Comparison of ENCODE assay signal across 14 cellular contexts in the genomic region with DNA sequence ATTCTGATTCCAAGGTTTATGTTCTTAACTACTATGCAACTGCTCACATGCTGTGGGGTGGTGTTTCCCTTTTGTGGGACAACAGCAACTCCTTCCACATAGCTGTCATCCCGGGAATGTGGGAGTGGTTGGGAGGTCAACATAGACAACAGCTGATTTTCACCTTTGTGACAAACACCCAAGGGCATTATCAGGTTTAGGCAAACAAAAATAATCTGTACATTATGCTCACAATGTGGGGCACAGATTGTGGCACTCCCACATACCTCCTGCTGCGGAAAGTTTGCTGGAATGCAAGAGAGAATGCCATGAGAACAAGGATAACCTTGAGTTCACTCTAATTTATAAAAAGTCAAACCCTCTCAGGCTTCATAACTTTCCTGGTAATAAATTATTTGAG.
"Had no signal": no experiment of that assay in that cellular context is flagged by ENCODE, and none has a peak within 500 bp of the region (broad histone marks: within the 10 kb centered on the region; RNA-seq: fewer than 3 reads in every experiment).

No MANE protein-coding gene starts in this region.

- H3K9me3 ChIP-seq: esophagus squamous epithelium, gastroesophageal sphincter, ovary, tibial artery had no signal

- H3K4me3 ChIP-seq: esophagus squamous epithelium, gastroesophageal sphincter, ovary, tibial artery had no signal

- H3K27me3 ChIP-seq: esophagus squamous epithelium, gastroesophageal sphincter, ovary, tibial artery had no signal

- H3K4me1 ChIP-seq: esophagus squamous epithelium, gastroesophageal sphincter, tibial artery had no signal

- H3K36me3 ChIP-seq: esophagus squamous epithelium, gastroesophageal sphincter, ovary, tibial artery had no signal

- H3K27ac ChIP-seq: esophagus squamous epithelium, gastroesophageal sphincter, ovary, tibial artery had no signal

- DNase-seq: effector memory CD8-positive, alpha-beta T cell; esophagus squamous epithelium; foreskin fibroblast; glutamatergic neuron; kidney; left cardiac atrium; naive thymus-derived CD8-positive, alpha-beta T cell; ovary; right cardiac atrium; stimulated activated CD4-positive, alpha-beta T cell treated with anti-CD3 and anti-CD28 coated beads, Interleukin-4, amount 100 ng/mL, for 1 hour; stimulated activated CD8-positive, alpha-beta memory T cell treated with anti-CD3 and anti-CD28 coated beads, Interleukin-4, amount 100 ng/mL, for 48 hours; stimulated activated naive CD8-positive, alpha-beta T cell treated with anti-CD3 and anti-CD28 coated beads, Interleukin-15, Interleukin-2, amounts not matched to agents 100 U/mL and 50 U/mL, for 24 hours; tibial artery had no signal

- FAIRE-seq: kidney had no signal
